Comparison of ENCODE assay signal across 9 cellular contexts in genomic region chr19:13078897-13079541, GRCh38. TPM values are rescaled to one million over a fixed set of nuclear protein-coding genes. Genes with fewer than 3 reads are reported as not detected.
A peak's percentile ranks its signal among the peaks of the same experiment; 100 is the strongest.
DNase-seq lines count a peak whose midpoint lies in the region; ATAC-seq and TF ChIP-seq lines count a peak whose summit lies in the region.
"Had no signal": no experiment of that assay in that cellular context is flagged by ENCODE, and none has a peak within 500 bp of the region (broad histone marks: within the 10 kb centered on the region; RNA-seq: fewer than 3 reads in every experiment).

No MANE protein-coding gene starts in this region.

- H3K4me1 ChIP-seq in ascending aorta, result peaks cover 30 to 65% of the 10 kb centered on the region in 2 donors
- H3K4me1 ChIP-seq in thoracic aorta (ENCODE audit: control insufficient read depth in 1 of 2, low read depth in 2 of 2), result peaks cover 41 to 86% of the 10 kb centered on the region in 2 donors
- no peaks in the 10 kb centered on the region for H3K4me1 ChIP-seq in PC-9 (replicated peaks; ENCODE audit: insufficient read depth)

- no peak overlapping the region for H2AFZ ChIP-seq in PC-9

- no peak overlapping the region for H3K4me2 ChIP-seq in PC-9

- H3K4me1 Mint-ChIP-seq in nephron progenitor cell, result peaks cover 38% of the 10 kb centered on the region

- BruUV-seq in PC-9 (replicated peaks; lab: Mats Ljungman, UMichigan), result no TSS peak

- H3K4me3 Mint-ChIP-seq in nephron progenitor cell, result no peak overlapping the region

- intact Hi-C loops in ascending aorta (cut with DNase I), result loop anchor here (2.0 kb wide), 1 partner anchor 14 kb away; no protein-coding TSS in a partner anchor
- intact Hi-C loops in PC-9 (cut with micrococcal nuclease; ENCODE audit: unreplicated experiment), result no loop called here

- H3K9me3 Mint-ChIP-seq in nephron progenitor cell, result no peaks in the 10 kb centered on the region

- H3K27me3 Mint-ChIP-seq in nephron progenitor cell (ENCODE audit: low read depth, poor library complexity), result peaks cover 60% of the 10 kb centered on the region

- DNase-seq in HT-29 (ENCODE audit: low spot score) (peak; percentile 56), ascending aorta (ENCODE audit: low spot score in 2 of 2) (peak in 1 of 2 donors; percentile 83), left lobe of liver (ENCODE audit: low spot score) (no peak), thoracic aorta (ENCODE audit: low spot score) (no peak), T1000 (lab: John Stamatoyannopoulos, UW) (no peak), PC-9 (no peak), AML-193 (lab: John Stamatoyannopoulos, UW) (no peak), nephron progenitor cell (no peak)
- DNase-seq: activated CD8-positive, alpha-beta memory T cell treated with anti-CD3 and anti-CD28 coated beads, Interleukin-2, amount 50 U/mL, for 48 hours had no signal

- no peaks in the 10 kb centered on the region for H3K36me3 Mint-ChIP-seq in nephron progenitor cell (ENCODE audit: low read depth)

- H3K9me2 ChIP-seq in PC-9 (ENCODE audit: insufficient read depth), result no peaks in the 10 kb centered on the region

- POLR2A ChIA-PET in PC-9 (lab: Charles Lee; ENCODE audit: unreplicated experiment), result no interaction called here

- TF ChIP-seq CTCF in ascending aorta (IDR thresholded peaks at IDR 0.05) (no peak), thoracic aorta (IDR thresholded peaks at IDR 0.05) (no peak), PC-9 (conservative IDR thresholded peaks at IDR 0.05) (no peak), nephron progenitor cell (IDR thresholded peaks at IDR 0.05) (no peak)

- H3K36me3 ChIP-seq in ascending aorta, result peaks cover 8 to 15% of the 10 kb centered on the region in 2 donors
- peaks cover 35% of the 10 kb centered on the region for H3K36me3 ChIP-seq in thoracic aorta
- H3K36me3 ChIP-seq in PC-9 (ENCODE audit: low read depth), result no peaks in the 10 kb centered on the region

- H3K27ac ChIP-seq in ascending aorta (peak overlapping the region; percentile 74 to 99), thoracic aorta (peak overlapping the region; percentile 88 to 90), PC-9 (no peak overlapping the region)

- ATAC-seq in left lobe of liver (peak; percentile 5), thoracic aorta (ENCODE audit: insufficient number of reproducible peaks, low FRiP score, low read depth) (no peak)

- no peaks in the 10 kb centered on the region for H4K20me1 ChIP-seq in PC-9 (ENCODE audit: insufficient read depth)

- H3K79me2 ChIP-seq in PC-9 (ENCODE audit: low read depth), result no peaks in the 10 kb centered on the region

- CTCF ChIA-PET in PC-9 (lab: Charles Lee), result interaction anchor here (1.0 kb wide), 1 partner anchor 18 kb away, joined by 3 read pairs; no protein-coding TSS in a partner anchor

- no peaks in the 10 kb centered on the region for H3K27me3 ChIP-seq in ascending aorta
- no peaks in the 10 kb centered on the region for H3K27me3 ChIP-seq in thoracic aorta (replicated peaks; ENCODE audit: insufficient read depth)
- peaks cover 3% of the 10 kb centered on the region; the same call in 1 of the 2 replicates for H3K27me3 ChIP-seq in PC-9 (ENCODE audit: insufficient read depth, low read depth)

- no peak overlapping the region for H3K27ac Mint-ChIP-seq in nephron progenitor cell

- H3K4me3 ChIP-seq in ascending aorta (peak overlapping the region in 1 of 2 donors; percentile 10), thoracic aorta (peak overlapping the region; percentile 26), PC-9 (no peak overlapping the region)

- H3K9me3 ChIP-seq in ascending aorta, result no peaks in the 10 kb centered on the region
- no peaks in the 10 kb centered on the region for H3K9me3 ChIP-seq in thoracic aorta
- no peaks in the 10 kb centered on the region for H3K9me3 ChIP-seq in PC-9 (ENCODE audit: insufficient read depth, low read depth)

- H3F3A ChIP-seq in PC-9 (ENCODE audit: insufficient read depth, low read depth), result 0 out of 2 replicates have a peak, but pooled peaks cover 8% of the 10 kb centered on the region

RNA-seq across cellular contexts. Expression of gene LYL1, which starts 23.6 kb away (rescaled TPM):
- 1.8 and 2.5 TPM in 2 replicates for total RNA-seq in HT-29 (2014; rRNA removed; shearing (Covaris generic))
- total RNA-seq in ascending aorta (46.7 TPM), left lobe of liver (1.5 TPM), thoracic aorta (10 to 100 TPM; 10.6 to 36.1 TPM), PC-9 (2021) (0.24 TPM in 1 of 2 replicates, not detected in the other)

RNA-seq across cellular contexts. Expression of gene TRMT1, which starts 37.5 kb away (rescaled TPM):
- 52.8 and 59.8 TPM in 2 replicates for total RNA-seq in HT-29 (2014; rRNA removed; shearing (Covaris generic))
- 17.3 TPM for total RNA-seq in ascending aorta
- total RNA-seq in left lobe of liver, result 15.8 TPM
- 10 to 100 TPM; 35.3 to 52.3 TPM for total RNA-seq in thoracic aorta
- 44.1 and 51.1 TPM in 2 replicates for total RNA-seq in PC-9 (2021)

RNA-seq across cellular contexts. Expression of gene NACC1, which starts 39.0 kb away (rescaled TPM):
- total RNA-seq in HT-29 (2014; rRNA removed; shearing (Covaris generic)), result 130 and 133 TPM in 2 replicates
- total RNA-seq in ascending aorta, result 35.5 TPM
- 26.7 TPM for total RNA-seq in left lobe of liver
- total RNA-seq in thoracic aorta, result 10 to 100 TPM; 27.2 to 28.8 TPM
- 101 and 133 TPM in 2 replicates for total RNA-seq in PC-9 (2021)
